ENCODE assay signal across 8 cellular contexts in genomic region chr3:33718595-33718907, GRCh38. TPM values are rescaled to one million over a fixed set of nuclear protein-coding genes. Genes with fewer than 3 reads are reported as not detected.
DNase-seq lines count a peak whose midpoint lies in the region; ATAC-seq and TF ChIP-seq lines count a peak whose summit lies in the region.

No MANE protein-coding gene starts in this region.

- H3K4me1 ChIP-seq in BLaER1 treated with 17β-estradiol and CSF1 and Interleukin-3, amounts not matched to agents 10 nM and 100 nM: peaks cover 13 to 24% (median 19%) of the 10 kb centered on the region in 10 experiments
- peaks cover 11% of the 10 kb centered on the region for H3K4me1 ChIP-seq in body of pancreas
- H3K4me1 ChIP-seq in lower lobe of right lung: peaks cover 21% of the 10 kb centered on the region
- H3K4me1 ChIP-seq in urinary bladder (ENCODE audit: insufficient read depth): no peaks in the 10 kb centered on the region

- intact Hi-C loops in body of pancreas (cut with DNase I) (no loop called here), lower lobe of right lung (cut with DNase I) (no loop called here)

- DNase-seq in body of pancreas (peak in 1 of 4 donors; percentile 12), lower lobe of right lung (no peak), NCI-H1417 treated with DMSO at 0.1 percent for 48 hours (lab: John Stamatoyannopoulos, UW) (no peak), NCI-H1105 (lab: John Stamatoyannopoulos, UW) (no peak), NCI-H1694 (lab: John Stamatoyannopoulos, UW) (no peak)

- H3K27ac ChIP-seq in BLaER1 treated with 17β-estradiol and CSF1 and Interleukin-3, amounts not matched to agents 10 nM and 100 nM: peak overlapping the region; percentile 87 to 97 (median 90)
- H3K27ac ChIP-seq in body of pancreas: peak overlapping the region; percentile 47 to 100 (median 98)
- H3K27ac ChIP-seq in lower lobe of right lung: peak overlapping the region; percentile 98
- peak overlapping the region; percentile 50 for H3K27ac ChIP-seq in urinary bladder (ENCODE audit: low read depth)

- H3K27me3 ChIP-seq in BLaER1 treated with 17β-estradiol and CSF1 and Interleukin-3, amounts not matched to agents 10 nM and 100 nM: no peaks in the 10 kb centered on the region
- no peaks in the 10 kb centered on the region for H3K27me3 ChIP-seq in body of pancreas
- no peaks in the 10 kb centered on the region for H3K27me3 ChIP-seq in lower lobe of right lung (ENCODE audit: low read depth)

- peak; percentile 0 for ATAC-seq in HG03039 (IDR thresholded peaks at IDR 0.05; ENCODE audit: unreplicated experiment)
- no peak for ATAC-seq in body of pancreas
- no peak for ATAC-seq in lower lobe of right lung

- TF ChIP-seq CTCF in body of pancreas (IDR thresholded peaks at IDR 0.05) (no peak), lower lobe of right lung (IDR thresholded peaks at IDR 0.05) (no peak)

- peaks cover 16 to 39% (median 30%) of the 10 kb centered on the region in 11 experiments; a peak in 18 of 22 replicates for H4K20me1 ChIP-seq in BLaER1 treated with 17β-estradiol and CSF1 and Interleukin-3, amounts not matched to agents 10 nM and 100 nM

- H3K36me3 ChIP-seq in BLaER1 treated with 17β-estradiol and CSF1 and Interleukin-3, amounts not matched to agents 10 nM and 100 nM: peaks cover 0 to 8% (median 0%) of the 10 kb centered on the region in 11 experiments; a peak in 3 of 22 replicates
- H3K36me3 ChIP-seq in body of pancreas (replicated peaks in 1 of 2; ENCODE audit: insufficient read depth in 1 of 2, low read depth in 2 of 2) (no peaks in the 10 kb centered on the region), lower lobe of right lung (no peaks in the 10 kb centered on the region), urinary bladder (ENCODE audit: insufficient read depth) (no peaks in the 10 kb centered on the region)

- H3K9me3 ChIP-seq in BLaER1 treated with 17β-estradiol and CSF1 and Interleukin-3, amounts not matched to agents 10 nM and 100 nM (replicated peaks in 1 of 11): no peaks in the 10 kb centered on the region
- H3K9me3 ChIP-seq in body of pancreas (no peaks in the 10 kb centered on the region), lower lobe of right lung (no peaks in the 10 kb centered on the region)

- TF ChIP-seq POLR2A in body of pancreas (IDR thresholded peaks at IDR 0.05): no peak

- WGBS in body of pancreas, 2 donors: 0 to 1% methylated on average over 7 of the region's 7 CpGs
- under 1% methylated on average over 7 of the region's 7 CpGs for WGBS in urinary bladder

- H3K4me2 ChIP-seq in BLaER1 treated with 17β-estradiol and CSF1 and Interleukin-3, amounts not matched to agents 10 nM and 100 nM: peak overlapping the region; percentile 73 to 97 (median 86)

- peak overlapping the region; percentile 86 to 97 (median 93) for H3K9ac ChIP-seq in BLaER1 treated with 17β-estradiol and CSF1 and Interleukin-3, amounts not matched to agents 10 nM and 100 nM

- peak overlapping the region; percentile 81 to 97 (median 94) for H3K4me3 ChIP-seq in BLaER1 treated with 17β-estradiol and CSF1 and Interleukin-3, amounts not matched to agents 10 nM and 100 nM
- peak overlapping the region; percentile 78 to 83 for H3K4me3 ChIP-seq in body of pancreas
- peak overlapping the region; percentile 84 for H3K4me3 ChIP-seq in lower lobe of right lung
- peak overlapping the region; percentile 87 for H3K4me3 ChIP-seq in urinary bladder (ENCODE audit: low read depth, low read length)

RNA-seq across cellular contexts. Expression of gene CLASP2, which starts 0.5 kb away (rescaled TPM):
- total RNA-seq in body of pancreas (10 to 100 TPM; 34.8 to 47.8 TPM), lower lobe of right lung (64.3 TPM), urinary bladder (179 TPM)
- 20.1 TPM for polyA plus RNA-seq in urinary bladder
